21 cellular contexts compared by ENCODE assay signal in genomic region chr15:38464675-38465074, GRCh38.
"Had no signal": no experiment of that assay in that cellular context is flagged by ENCODE, and none has a peak within 500 bp of the region (broad histone marks: within the 10 kb centered on the region; RNA-seq: fewer than 3 reads in every experiment).

No MANE protein-coding gene starts in this region.

- H3K9me3 ChIP-seq: colonic mucosa, esophagus squamous epithelium, gastrocnemius medialis, heart right ventricle, lower lobe of right lung had no signal

- H3K36me3 ChIP-seq: colonic mucosa had no signal

- DNase-seq: colonic mucosa; cortex of kidney; effector CD8-positive, alpha-beta T cell; effector memory CD8-positive, alpha-beta T cell; endodermal cell; erythroblast; esophagus squamous epithelium; foreskin fibroblast; foreskin melanocyte; gastrocnemius medialis; glutamatergic neuron; head of caudate nucleus; heart right ventricle; hippocampal formation; left cardiac atrium; left ventricle myocardium superior; lower lobe of right lung; mesenchymal stem cell; naive thymus-derived CD4-positive, alpha-beta T cell; natural killer cell had no signal

- ATAC-seq: effector memory CD8-positive, alpha-beta T cell; esophagus mucosa; gastrocnemius medialis; heart right ventricle; left cardiac atrium; left ventricle myocardium superior; lower lobe of right lung; naive thymus-derived CD4-positive, alpha-beta T cell; natural killer cell had no signal

- H3K4me1 ChIP-seq: colonic mucosa, esophagus squamous epithelium had no signal

- H3K4me3 ChIP-seq: colonic mucosa, esophagus squamous epithelium, gastrocnemius medialis, heart right ventricle, lower lobe of right lung had no signal
